ENCODE assay signal across 10 cellular contexts in the genomic region with DNA sequence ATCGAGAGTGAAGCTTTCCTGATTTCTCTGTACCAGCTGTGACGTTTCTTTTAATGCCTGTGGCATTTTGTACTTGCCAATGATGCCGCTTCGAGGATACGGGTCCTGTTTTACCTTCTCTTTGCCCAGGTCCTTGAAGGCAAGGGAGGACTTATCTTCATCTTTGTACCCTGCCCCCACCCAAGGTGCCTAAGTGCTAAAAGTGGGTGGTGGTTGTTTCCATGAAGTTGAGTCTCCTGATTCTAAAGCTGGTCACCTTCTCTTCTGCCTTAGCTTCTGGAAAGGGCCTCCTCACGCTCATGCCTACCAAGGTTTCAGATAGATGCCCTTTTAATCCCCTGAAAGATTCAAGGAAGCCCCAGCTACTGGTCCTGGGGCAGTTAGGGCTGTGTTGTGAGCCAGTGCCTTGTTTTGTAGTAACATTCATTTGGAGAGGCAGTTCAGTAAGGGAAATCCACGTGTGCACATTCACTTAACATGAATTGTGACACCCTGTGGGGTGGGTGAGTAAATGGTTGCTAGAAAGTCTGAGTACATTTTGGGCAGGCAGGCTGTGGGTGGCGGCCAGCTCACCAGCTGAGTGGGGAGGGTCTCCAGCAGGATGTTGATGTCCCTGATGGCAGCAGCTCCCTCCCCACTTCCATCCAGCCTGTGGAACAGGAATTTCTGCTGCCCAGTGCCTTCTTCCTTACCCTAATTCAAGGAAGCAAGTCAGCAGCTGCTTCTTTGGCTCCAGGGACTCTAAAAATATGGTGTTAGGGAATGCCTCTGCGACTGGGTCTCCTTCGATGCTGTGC. TPM values are rescaled to one million over a fixed set of nuclear protein-coding genes. Genes with fewer than 3 reads are reported as not detected.
DNase-seq lines count a peak whose midpoint lies in the region; ATAC-seq and TF ChIP-seq lines count a peak whose summit lies in the region.
"Had no signal": no experiment of that assay in that cellular context is flagged by ENCODE, and none has a peak within 500 bp of the region (broad histone marks: within the 10 kb centered on the region; RNA-seq: fewer than 3 reads in every experiment).

No MANE protein-coding gene starts in this region.

- no peak for DNase-seq in CD4-positive, alpha-beta T cell
- DNase-seq in activated CD4-positive, alpha-beta memory T cell treated with anti-CD3 and anti-CD28 coated beads, Interleukin-2, amount 10 ng/mL, durations not matched to agents 7 days and 5 days, result no peak
- no peak for DNase-seq in esophagus squamous epithelium (lab: John Stamatoyannopoulos, UW)
- DNase-seq in stimulated activated CD4-positive, alpha-beta T cell treated with anti-CD3 and anti-CD28 coated beads, Interleukin-1b, Interleukin-23, amount 100 ng/mL, for 48 hours, result peak; percentile 60
- no peak for DNase-seq in cerebellar cortex (ENCODE audit: low spot score)
- DNase-seq: central memory CD4-positive, alpha-beta T cell; DND-41 had no signal

- H3K27ac Mint-ChIP-seq in CD4-positive, alpha-beta T cell, result peak overlapping the region; percentile 99
- peak overlapping the region; percentile 47 for H3K27ac Mint-ChIP-seq in activated CD4-positive, alpha-beta memory T cell treated with anti-CD3 and anti-CD28 coated beads, Interleukin-2, amount 10 ng/mL, durations not matched to agents 7 days and 5 days

- H3K36me3 ChIP-seq in esophagus squamous epithelium, result peaks cover 0 to 12% (median 0%) of the 10 kb centered on the region in 3 donors

- H3K27me3 ChIP-seq in CD4-positive, alpha-beta T cell (ENCODE audit: control insufficient read depth, insufficient read depth, low read length), result no peaks in the 10 kb centered on the region
- H3K27me3 ChIP-seq in esophagus squamous epithelium, result peaks cover 0 to 29% (median 0%) of the 10 kb centered on the region in 4 donors

- POLR2A ChIA-PET in CD4-positive, alpha-beta T cell (lab: Charles Lee), result interaction anchor here (0.9 to 15.7 kb wide), 8 partner anchors 8 to 185 kb away, joined by 3 to 373 read pairs (median 10); partner anchors contain the start of gene YPEL5
- POLR2A ChIA-PET in activated CD4-positive, alpha-beta memory T cell treated with anti-CD3 and anti-CD28 coated beads, Interleukin-2, amount 10 ng/mL, durations not matched to agents 7 days and 5 days (lab: Charles Lee), result interaction anchor here (1.3 to 12.4 kb wide), 5 partner anchors 12 to 99 kb away, joined by 7 to 138 read pairs (median 36); partner anchors contain the start of gene YPEL5

- ATAC-seq in CD4-positive, alpha-beta T cell (ENCODE audit: poor library complexity), result no peak
- no peak for ATAC-seq in GM18907 (IDR thresholded peaks at IDR 0.05; ENCODE audit: unreplicated experiment)
- ATAC-seq in GM18868 (IDR thresholded peaks at IDR 0.05; ENCODE audit: unreplicated experiment), result no peak
- ATAC-seq in GM21423 (IDR thresholded peaks at IDR 0.05; ENCODE audit: unreplicated experiment), result no peak

- WGBS in esophagus squamous epithelium, 2 donors, result 47 to 70% methylated on average over 7 to 8 of the region's 10 CpGs

- H3K4me3 Mint-ChIP-seq in CD4-positive, alpha-beta T cell, result peak overlapping the region; percentile 93
- H3K4me3 Mint-ChIP-seq in activated CD4-positive, alpha-beta memory T cell treated with anti-CD3 and anti-CD28 coated beads, Interleukin-2, amount 10 ng/mL, durations not matched to agents 7 days and 5 days, result peak overlapping the region; percentile 18

- H3K4me3 ChIP-seq in esophagus squamous epithelium, result no peak overlapping the region

- peaks cover 98% of the 10 kb centered on the region for H3K36me3 Mint-ChIP-seq in CD4-positive, alpha-beta T cell (ENCODE audit: low read depth)
- H3K36me3 Mint-ChIP-seq in activated CD4-positive, alpha-beta memory T cell treated with anti-CD3 and anti-CD28 coated beads, Interleukin-2, amount 10 ng/mL, durations not matched to agents 7 days and 5 days (ENCODE audit: low read depth), result peaks cover 74% of the 10 kb centered on the region

- no peak for TF ChIP-seq CTCF in CD4-positive, alpha-beta T cell (IDR thresholded peaks at IDR 0.05)
- no peak for TF ChIP-seq CTCF in esophagus squamous epithelium (IDR thresholded peaks at IDR 0.05)

- TF ChIP-seq POLR2A in esophagus squamous epithelium (IDR thresholded peaks at IDR 0.05), result no peak

- CTCF ChIA-PET in CD4-positive, alpha-beta T cell (lab: Charles Lee), result interaction anchor here (0.8 to 9.3 kb wide), 9 partner anchors 10 to 209 kb away, joined by 3 to 46 read pairs (median 10); no protein-coding TSS in a partner anchor
- CTCF ChIA-PET in activated CD4-positive, alpha-beta memory T cell treated with anti-CD3 and anti-CD28 coated beads, Interleukin-2, amount 10 ng/mL, durations not matched to agents 7 days and 5 days (lab: Charles Lee), result interaction anchor here (0.8 to 2.4 kb wide), 9 partner anchors 8 to 976 kb away, joined by 3 to 15 read pairs (median 6); partner anchors contain the start of gene YPEL5

- no peaks in the 10 kb centered on the region for H3K9me3 ChIP-seq in CD4-positive, alpha-beta T cell (ENCODE audit: control insufficient read depth, low read length)
- H3K9me3 ChIP-seq in esophagus squamous epithelium, result no peaks in the 10 kb centered on the region

- H3K27ac ChIP-seq in CD4-positive, alpha-beta T cell (ENCODE audit: low read depth, low read length), result peak overlapping the region; percentile 23
- H3K27ac ChIP-seq in esophagus squamous epithelium, result peak overlapping the region; percentile 23 to 76 (median 62)

- peaks cover 94% of the 10 kb centered on the region for H3K4me1 Mint-ChIP-seq in CD4-positive, alpha-beta T cell (ENCODE audit: low read depth)
- H3K4me1 Mint-ChIP-seq in activated CD4-positive, alpha-beta memory T cell treated with anti-CD3 and anti-CD28 coated beads, Interleukin-2, amount 10 ng/mL, durations not matched to agents 7 days and 5 days, result peaks cover 82% of the 10 kb centered on the region

- intact Hi-C loops in CD4-positive, alpha-beta T cell (cut with DNase I, micrococcal nuclease), result loop anchor here (2.0 to 10.0 kb wide), 3 partner anchors 15 to 237 kb away; no protein-coding TSS in a partner anchor
- intact Hi-C loops in esophagus squamous epithelium (cut with DNase I), result no loop called here

- H3K27me3 Mint-ChIP-seq in CD4-positive, alpha-beta T cell, result no peaks in the 10 kb centered on the region
- no peaks in the 10 kb centered on the region for H3K27me3 Mint-ChIP-seq in activated CD4-positive, alpha-beta memory T cell treated with anti-CD3 and anti-CD28 coated beads, Interleukin-2, amount 10 ng/mL, durations not matched to agents 7 days and 5 days

- H3K9me3 Mint-ChIP-seq in CD4-positive, alpha-beta T cell, result no peaks in the 10 kb centered on the region
- H3K9me3 Mint-ChIP-seq in activated CD4-positive, alpha-beta memory T cell treated with anti-CD3 and anti-CD28 coated beads, Interleukin-2, amount 10 ng/mL, durations not matched to agents 7 days and 5 days, result no peaks in the 10 kb centered on the region

- H3K4me1 ChIP-seq in esophagus squamous epithelium, result peaks cover 0 to 81% (median 46%) of the 10 kb centered on the region in 3 donors

RNA-seq across cellular contexts. Expression of gene LBH, which starts 6.2 kb away (rescaled TPM):
- total RNA-seq in CD4-positive, alpha-beta T cell, result 100 to 1,000 TPM; 131 to 135 TPM
- 100 to 1,000 TPM; 105 to 110 TPM for total RNA-seq in activated CD4-positive, alpha-beta memory T cell treated with anti-CD3 and anti-CD28 coated beads, Interleukin-2, amount 10 ng/mL, durations not matched to agents 7 days and 5 days
- total RNA-seq in esophagus squamous epithelium, result 10 to 100 TPM in 3 of 4 donors, 1 to 10 TPM in 1; 2.4 to 22.7 (median 17.6) TPM

Comparison
In these comparisons a context has a peak if more than half of its experiments do, and no peak if none do; other contexts are left out.
1. RNA of gene LBH, which starts 6.2 kb away (total RNA-seq): 131 to 135 TPM in CD4-positive, alpha-beta T cell and 105 to 110 TPM in activated CD4-positive, alpha-beta memory T cell treated with anti-CD3 and anti-CD28 coated beads, Interleukin-2, amount 10 ng/mL, durations not matched to agents 7 days and 5 days; 2.4 to 22.7 TPM in esophagus squamous epithelium; every median in the first group is over 4 times any median in the second.